Comparison of ENCODE assay signal across 1 cellular context in the genomic region with DNA sequence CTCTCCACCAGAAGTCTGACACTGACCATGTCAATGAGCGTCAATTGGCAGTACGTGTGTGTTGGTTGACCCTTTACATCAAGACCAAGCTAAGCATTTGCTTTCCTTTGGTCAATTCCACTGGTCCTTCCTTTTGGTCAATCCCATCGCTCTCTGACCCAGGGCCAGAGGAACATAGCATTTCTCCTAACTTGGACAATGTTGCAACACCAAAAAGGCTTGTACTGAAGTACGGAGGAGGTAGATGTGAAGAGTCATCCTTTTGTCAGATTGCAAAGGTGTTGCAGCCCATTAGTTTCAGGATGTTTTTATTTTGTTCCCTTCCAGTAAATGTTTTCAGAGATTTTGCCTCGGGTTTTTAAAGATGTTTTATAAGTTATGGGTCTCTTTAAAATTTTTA.
TF ChIP-seq lines count a peak whose summit lies in the region.

No MANE protein-coding gene starts in this region.

TF ChIP-seq in A549, 52 proteins besides CTCF, POLR2A, EP300 and RAD21 (continued from another document):
- peak; percentile 20 to 86; a peak in 2 of 4 replicates for TF ChIP-seq CEBPB (IDR thresholded peaks at IDR 0.05)
TF ChIP-seq in A549: peak in this region for 3.
